Comparison of ENCODE assay signal across 1 cellular context in genomic region chr4:41013746-41014145, GRCh38.
TF ChIP-seq lines count a peak whose summit lies in the region.

No MANE protein-coding gene starts in this region.

TF ChIP-seq in HCT116, 20 proteins besides CTCF, POLR2A, EP300 and RAD21:
- no peak for TF ChIP-seq ELF1 (IDR thresholded peaks at IDR 0.05; ENCODE audit: borderline replicate concordance, low read depth)
- TF ChIP-seq JUND (IDR thresholded peaks at IDR 0.05), result no peak
- no peak for TF ChIP-seq CBX3 (IDR thresholded peaks at IDR 0.05; ENCODE audit: low read depth)
- no peak for TF ChIP-seq REST (IDR thresholded peaks at IDR 0.05; ENCODE audit: low read depth)
